ENCODE assay signal across 1 cellular context in the genomic region with DNA sequence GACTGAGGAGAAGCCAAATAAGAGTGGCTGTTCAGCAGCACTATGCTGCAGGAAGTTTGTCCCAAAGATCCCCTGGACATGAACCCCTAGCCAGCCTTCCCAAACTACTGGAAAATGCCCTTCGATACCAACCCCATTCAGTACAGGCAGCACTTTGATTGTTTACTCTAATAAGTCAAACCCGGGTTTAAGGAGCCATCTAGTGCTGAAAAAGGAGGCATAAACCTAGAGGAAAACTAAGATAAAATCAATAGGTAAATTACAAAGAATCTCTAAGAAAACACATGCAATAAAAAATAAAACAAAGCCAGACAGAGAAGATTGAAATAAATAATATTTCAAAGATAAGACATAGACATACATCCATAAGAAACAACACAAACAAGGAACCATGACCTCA.
TF ChIP-seq lines count a peak whose summit lies in the region.

No MANE protein-coding gene starts in this region.

TF ChIP-seq in SK-N-SH, 30 proteins besides CTCF, POLR2A, EP300 and RAD21:
- TF ChIP-seq, protein P1, sequence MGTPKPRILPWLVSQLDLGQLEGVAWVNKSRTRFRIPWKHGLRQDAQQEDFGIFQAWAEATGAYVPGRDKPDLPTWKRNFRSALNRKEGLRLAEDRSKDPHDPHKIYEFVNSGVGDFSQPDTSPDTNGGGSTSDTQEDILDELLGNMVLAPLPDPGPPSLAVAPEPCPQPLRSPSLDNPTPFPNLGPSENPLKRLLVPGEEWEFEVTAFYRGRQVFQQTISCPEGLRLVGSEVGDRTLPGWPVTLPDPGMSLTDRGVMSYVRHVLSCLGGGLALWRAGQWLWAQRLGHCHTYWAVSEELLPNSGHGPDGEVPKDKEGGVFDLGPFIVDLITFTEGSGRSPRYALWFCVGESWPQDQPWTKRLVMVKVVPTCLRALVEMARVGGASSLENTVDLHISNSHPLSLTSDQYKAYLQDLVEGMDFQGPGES (IDR thresholded peaks at IDR 0.05; ENCODE audit: low read depth, low read length): no peak
- TF ChIP-seq MAX (IDR thresholded peaks at IDR 0.05; ENCODE audit: low read depth): no peak
- TF ChIP-seq, protein P2, sequence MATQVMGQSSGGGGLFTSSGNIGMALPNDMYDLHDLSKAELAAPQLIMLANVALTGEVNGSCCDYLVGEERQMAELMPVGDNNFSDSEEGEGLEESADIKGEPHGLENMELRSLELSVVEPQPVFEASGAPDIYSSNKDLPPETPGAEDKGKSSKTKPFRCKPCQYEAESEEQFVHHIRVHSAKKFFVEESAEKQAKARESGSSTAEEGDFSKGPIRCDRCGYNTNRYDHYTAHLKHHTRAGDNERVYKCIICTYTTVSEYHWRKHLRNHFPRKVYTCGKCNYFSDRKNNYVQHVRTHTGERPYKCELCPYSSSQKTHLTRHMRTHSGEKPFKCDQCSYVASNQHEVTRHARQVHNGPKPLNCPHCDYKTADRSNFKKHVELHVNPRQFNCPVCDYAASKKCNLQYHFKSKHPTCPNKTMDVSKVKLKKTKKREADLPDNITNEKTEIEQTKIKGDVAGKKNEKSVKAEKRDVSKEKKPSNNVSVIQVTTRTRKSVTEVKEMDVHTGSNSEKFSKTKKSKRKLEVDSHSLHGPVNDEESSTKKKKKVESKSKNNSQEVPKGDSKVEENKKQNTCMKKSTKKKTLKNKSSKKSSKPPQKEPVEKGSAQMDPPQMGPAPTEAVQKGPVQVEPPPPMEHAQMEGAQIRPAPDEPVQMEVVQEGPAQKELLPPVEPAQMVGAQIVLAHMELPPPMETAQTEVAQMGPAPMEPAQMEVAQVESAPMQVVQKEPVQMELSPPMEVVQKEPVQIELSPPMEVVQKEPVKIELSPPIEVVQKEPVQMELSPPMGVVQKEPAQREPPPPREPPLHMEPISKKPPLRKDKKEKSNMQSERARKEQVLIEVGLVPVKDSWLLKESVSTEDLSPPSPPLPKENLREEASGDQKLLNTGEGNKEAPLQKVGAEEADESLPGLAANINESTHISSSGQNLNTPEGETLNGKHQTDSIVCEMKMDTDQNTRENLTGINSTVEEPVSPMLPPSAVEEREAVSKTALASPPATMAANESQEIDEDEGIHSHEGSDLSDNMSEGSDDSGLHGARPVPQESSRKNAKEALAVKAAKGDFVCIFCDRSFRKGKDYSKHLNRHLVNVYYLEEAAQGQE (IDR thresholded peaks at IDR 0.05; ENCODE audit: low read depth, low read length): no peak
- no peak for TF ChIP-seq MEF2A (IDR thresholded peaks at IDR 0.05; ENCODE audit: borderline replicate concordance, low read depth)
- TF ChIP-seq USF1 (IDR thresholded peaks at IDR 0.05; ENCODE audit: borderline replicate concordance, low read depth): no peak
- no peak for TF ChIP-seq RFX5 (IDR thresholded peaks at IDR 0.05; ENCODE audit: low read length)
- no peak for TF ChIP-seq TEAD4 (IDR thresholded peaks at IDR 0.05; ENCODE audit: borderline replicate concordance, insufficient read depth)
- TF ChIP-seq, protein P3, sequence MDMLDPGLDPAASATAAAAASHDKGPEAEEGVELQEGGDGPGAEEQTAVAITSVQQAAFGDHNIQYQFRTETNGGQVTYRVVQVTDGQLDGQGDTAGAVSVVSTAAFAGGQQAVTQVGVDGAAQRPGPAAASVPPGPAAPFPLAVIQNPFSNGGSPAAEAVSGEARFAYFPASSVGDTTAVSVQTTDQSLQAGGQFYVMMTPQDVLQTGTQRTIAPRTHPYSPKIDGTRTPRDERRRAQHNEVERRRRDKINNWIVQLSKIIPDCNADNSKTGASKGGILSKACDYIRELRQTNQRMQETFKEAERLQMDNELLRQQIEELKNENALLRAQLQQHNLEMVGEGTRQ (IDR thresholded peaks at IDR 0.05; ENCODE audit: borderline replicate concordance, low read depth, low read length): no peak
- TF ChIP-seq RXRA (IDR thresholded peaks at IDR 0.05; ENCODE audit: borderline replicate concordance, low read depth): no peak
- no peak for TF ChIP-seq NFIC (IDR thresholded peaks at IDR 0.05; ENCODE audit: borderline replicate concordance)
- no peak for TF ChIP-seq TAF1 (IDR thresholded peaks at IDR 0.05; ENCODE audit: borderline replicate concordance, low read depth, low read length)
- no peak for TF ChIP-seq RCOR1 (IDR thresholded peaks at IDR 0.05; ENCODE audit: low read length)
- TF ChIP-seq PBX3 (IDR thresholded peaks at IDR 0.05): no peak
- TF ChIP-seq ELF1 (IDR thresholded peaks at IDR 0.05): no peak
- TF ChIP-seq NRF1 (IDR thresholded peaks at IDR 0.05; ENCODE audit: low read depth, low read length): no peak
- no peak for TF ChIP-seq FOXJ3 (CRISPR knock-in tag; IDR thresholded peaks at IDR 0.05)
- no peak for TF ChIP-seq SMC3 (IDR thresholded peaks at IDR 0.05; ENCODE audit: low read depth, low read length)
